ENCODE assay signal across 8 cellular contexts in the genomic region with DNA sequence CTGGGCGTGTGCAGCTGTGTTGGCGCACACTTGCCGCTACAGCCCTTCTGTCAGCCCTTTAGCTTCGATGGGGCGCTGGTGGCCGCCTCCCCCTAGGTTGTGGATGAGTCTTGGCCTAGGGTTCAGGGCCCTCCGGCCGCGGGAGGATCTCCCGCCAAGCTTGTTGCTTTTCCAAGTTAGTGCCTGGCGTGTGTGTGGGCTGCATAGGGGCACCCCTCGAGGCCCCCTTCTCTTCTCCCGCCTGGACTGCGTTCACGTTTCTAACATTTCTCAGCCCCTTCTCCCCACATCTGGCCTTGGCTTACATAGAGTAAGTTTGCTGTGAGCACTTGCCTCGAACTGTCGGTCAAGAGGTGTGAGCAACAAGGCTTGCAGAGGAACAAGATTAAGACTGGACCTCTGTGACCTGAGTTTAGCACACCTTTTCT. TPM values are rescaled to one million over a fixed set of nuclear protein-coding genes. Genes with fewer than 3 reads are reported as not detected.
DNase-seq lines count a peak whose midpoint lies in the region; ATAC-seq and TF ChIP-seq lines count a peak whose summit lies in the region.

No MANE protein-coding gene starts in this region.

- TF ChIP-seq CTCF in WI38 (IDR thresholded peaks at IDR 0.05; ENCODE audit: low read depth, low read length) = no peak
- TF ChIP-seq CTCF in left ventricle myocardium inferior (IDR thresholded peaks at IDR 0.05; ENCODE audit: borderline replicate concordance) = no peak

- H2AFZ ChIP-seq in GM23248 = peak overlapping the region; percentile 91

- intact Hi-C loops in left ventricle myocardium inferior (cut with micrococcal nuclease) = no loop called here

- peak overlapping the region; percentile 77 for H3K4me2 ChIP-seq in GM23248 (ENCODE audit: unreplicated experiment)

- DNase-seq in GM23248 (no peak), left ventricle myocardium inferior (no peak)
- no peak for DNase-seq in stimulated activated CD4-positive, alpha-beta T cell treated with anti-CD3 and anti-CD28 coated beads, Interleukin-2, amount 100 ng/mL, for 48 hours
- DNase-seq in activated CD8-positive, alpha-beta memory T cell treated with anti-CD3 and anti-CD28 coated beads, Interleukin-2, amount 50 U/mL, for 4 hours = no peak

- no peaks in the 10 kb centered on the region for H3K9me3 ChIP-seq in GM23248 (ENCODE audit: low read depth)
- no peaks in the 10 kb centered on the region for H3K9me3 ChIP-seq in left ventricle myocardium inferior (replicated peaks)
- no peaks in the 10 kb centered on the region for H3K9me3 ChIP-seq in skeletal muscle tissue (ENCODE audit: control insufficient read depth in 3 of 3, low read length in 3 of 3)

- WGBS in GM23248 (ENCODE audit: low coverage in 1 of 2, low lambda C conversion rate in 2 of 2, missing lambda C conversion rate in 2 of 2), 2 experiments = 6 to 7% methylated on average over 16 to 17 of the region's 17 CpGs

- H3K4me3 ChIP-seq in GM23248 (peak overlapping the region; percentile 95), WI38 (ENCODE audit: low read depth, low read length) (peak overlapping the region; percentile 70), left ventricle myocardium inferior (peak overlapping the region; percentile 87), skeletal muscle tissue (ENCODE audit: low read length in 3 of 3) (peak overlapping the region; percentile 83 to 88 (median 85))

- H3K27ac ChIP-seq in GM23248 (peak overlapping the region; percentile 78), left ventricle myocardium inferior (replicated peaks) (peak overlapping the region; percentile 93), skeletal muscle tissue (ENCODE audit: low read depth, low read length) (peak overlapping the region; percentile 81)

- no peaks in the 10 kb centered on the region for H4K20me1 ChIP-seq in GM23248 (ENCODE audit: insufficient read depth)

- peaks cover 8% of the 10 kb centered on the region; the same call in 1 of the 2 replicates for H3F3A ChIP-seq in GM23248 (ENCODE audit: insufficient read depth)

- H3K9ac ChIP-seq in GM23248 (peak overlapping the region; percentile 88), skeletal muscle tissue (ENCODE audit: low read depth in 1 of 3, low read length in 3 of 3) (peak overlapping the region; percentile 81 to 84 (median 83))

- no peaks in the 10 kb centered on the region for H3K9me2 ChIP-seq in GM23248 (ENCODE audit: insufficient read depth)

- peaks cover 29% of the 10 kb centered on the region for H3K79me2 ChIP-seq in GM23248 (ENCODE audit: insufficient read depth)

- in situ Hi-C loops in GM23248 (cut with MboI) = loop anchor here (25.0 kb wide), 1 partner anchor 892 kb away; a partner anchor contains a TSS

- ATAC-seq in GM19397 (IDR thresholded peaks at IDR 0.05; ENCODE audit: unreplicated experiment) = no peak
- no peak for ATAC-seq in GM19351 (IDR thresholded peaks at IDR 0.05; ENCODE audit: unreplicated experiment)

- H3K27me3 ChIP-seq in GM23248 (replicated peaks; ENCODE audit: insufficient read depth) (no peaks in the 10 kb centered on the region), left ventricle myocardium inferior (ENCODE audit: low read depth) (no peaks in the 10 kb centered on the region), skeletal muscle tissue (ENCODE audit: control insufficient read depth in 3 of 3, insufficient read depth in 3 of 3, low read length in 3 of 3) (no peaks in the 10 kb centered on the region)

- no peaks in the 10 kb centered on the region for H3K36me3 ChIP-seq in GM23248 (ENCODE audit: low read depth)
- no peaks in the 10 kb centered on the region for H3K36me3 ChIP-seq in left ventricle myocardium inferior
- no peaks in the 10 kb centered on the region for H3K36me3 ChIP-seq in skeletal muscle tissue (ENCODE audit: control insufficient read depth in 3 of 3, insufficient read depth in 3 of 3, low read length in 3 of 3)

- no peaks in the 10 kb centered on the region for H3K4me1 ChIP-seq in GM23248 (ENCODE audit: insufficient read depth)
- peaks cover 36% of the 10 kb centered on the region for H3K4me1 ChIP-seq in left ventricle myocardium inferior
- peaks cover 13 to 22% (median 17%) of the 10 kb centered on the region in 3 donors for H3K4me1 ChIP-seq in skeletal muscle tissue (ENCODE audit: control insufficient read depth in 3 of 3, insufficient read depth in 3 of 3, low read length in 3 of 3)

RNA-seq across cellular contexts. Expression of a gene that starts 0.4 kb away (rescaled TPM):
- 16.1 and 18.8 TPM in 2 replicates for total RNA-seq in GM23248 (2014; rRNA removed; shearing (Covaris generic))
- 20.5 and 22.4 TPM in 2 replicates for polyA plus RNA-seq in GM23248 (2016; fragmentation: Nextera tagmentation; extraction: Ambion mirVana)
- 234 TPM for total RNA-seq in left ventricle myocardium inferior
- 12.5 TPM for total RNA-seq in skeletal muscle tissue

RNA-seq across cellular contexts. Expression of a gene that starts 33.5 kb away (rescaled TPM):
- total RNA-seq in GM23248 (2014; rRNA removed; shearing (Covaris generic)) = 18.2 and 20.4 TPM in 2 replicates
- 17.0 and 20.5 TPM in 2 replicates for polyA plus RNA-seq in GM23248 (2016; fragmentation: Nextera tagmentation; extraction: Ambion mirVana)
- 15.3 TPM for total RNA-seq in left ventricle myocardium inferior
- 8.4 TPM for total RNA-seq in skeletal muscle tissue

RNA-seq across cellular contexts. Expression of a gene that starts 54.4 kb away (rescaled TPM):
- 12.1 and 16.9 TPM in 2 replicates for total RNA-seq in GM23248 (2014; rRNA removed; shearing (Covaris generic))
- 15.9 and 16.6 TPM in 2 replicates for polyA plus RNA-seq in GM23248 (2016; fragmentation: Nextera tagmentation; extraction: Ambion mirVana)
- total RNA-seq in left ventricle myocardium inferior (4.3 TPM), skeletal muscle tissue (8.4 TPM)

Comparison
In these comparisons a context has a peak if more than half of its experiments do, and no peak if none do; other contexts are left out.
1. RNA of a gene that starts 0.4 kb away (total RNA-seq): 234 TPM in left ventricle myocardium inferior (single experiment); 16.1 to 18.8 TPM in GM23248 and 12.5 TPM in skeletal muscle tissue (single experiment); every median in the first group is over 10 times any median in the second.
2. Peak in every context shown above with its lines, with median percentiles within 50 percentile points of each other: H3K27ac ChIP-seq and H3K4me3 ChIP-seq.